ENCODE assay signal across 17 cellular contexts in the genomic region with DNA sequence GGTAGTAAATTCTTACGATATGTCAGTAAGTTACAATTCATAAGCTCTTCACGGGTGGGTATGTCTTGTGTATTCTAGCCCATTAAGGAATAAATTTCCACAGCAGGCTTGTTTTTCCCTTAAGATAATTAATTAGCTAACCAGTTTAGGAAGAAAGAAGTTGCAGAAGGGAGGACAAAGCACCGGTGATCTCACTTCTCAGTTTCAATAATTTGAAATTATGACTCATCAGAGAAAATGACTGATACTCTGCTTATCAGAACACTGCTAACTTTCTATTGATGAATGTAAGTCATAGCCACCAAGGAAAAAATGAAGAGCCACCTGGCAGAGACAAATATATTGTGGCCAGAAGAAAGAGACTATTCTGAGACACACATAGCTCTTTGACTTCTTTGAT. TPM values are rescaled to one million over a fixed set of nuclear protein-coding genes. Genes with fewer than 3 reads are reported as not detected.
DNase-seq lines count a peak whose midpoint lies in the region; ATAC-seq, FAIRE-seq and TF ChIP-seq lines count a peak whose summit lies in the region.
"Had no signal": no experiment of that assay in that cellular context is flagged by ENCODE, and none has a peak within 500 bp of the region (broad histone marks: within the 10 kb centered on the region; RNA-seq: fewer than 3 reads in every experiment).

No MANE protein-coding gene starts in this region.

- no peak for DNase-seq in GM12878 (ENCODE audit: low read depth, low spot score)
- DNase-seq in natural killer cell treated with Interleukin-12 subunit alpha and Interleukin-12 subunit beta and Interleukin-15 and Interleukin-18, amount 100 ng/mL, for 72 hours (ENCODE audit: low spot score) = no peak
- no peak for DNase-seq in DMS153 treated with DMSO at 0.1 percent for 48 hours (lab: John Stamatoyannopoulos, UW; ENCODE audit: unreplicated experiment)
- DNase-seq in ACHN = no peak
- DNase-seq: activated CD4-positive, alpha-beta T cell treated with anti-CD3 and anti-CD28 coated beads, Interleukin-2, amount 50 U/mL, for 1 hour; activated naive CD8-positive, alpha-beta T cell treated with anti-CD3 and anti-CD28 coated beads, Interleukin-2, amount 10 ng/mL, durations not matched to agents 7 days and 5 days; CD8-positive, alpha-beta memory T cell; esophagus squamous epithelium; GDM1; hypothalamus; NCI-H1092 treated with DMSO at 0.1 percent for 48 hours; NCI-H2227 treated with DMSO at 0.1 percent for 48 hours; SW 1271 had no signal

- no peak overlapping the region for H3K27ac ChIP-seq in GM12878 (ENCODE audit: control insufficient read depth, insufficient read depth)
- H3K27ac ChIP-seq: esophagus squamous epithelium had no signal

- no peak overlapping the region for H3K9ac ChIP-seq in GM12878 (ENCODE audit: control insufficient read depth, insufficient read depth, low read length)

- H3K9me3 ChIP-seq in GM12878 (replicated peaks; ENCODE audit: control insufficient read depth, insufficient read depth, low read length) = no peaks in the 10 kb centered on the region
- H3K9me3 ChIP-seq: esophagus squamous epithelium had no signal

- no peak overlapping the region for H3K4me3 ChIP-seq in GM12878
- H3K4me3 ChIP-seq: esophagus squamous epithelium had no signal

- no peak for TF ChIP-seq CTCF in GM12878 (IDR thresholded peaks at IDR 0.05 in 2 of 3, conservative IDR thresholded peaks at IDR 0.05 in 1 of 3; ENCODE audit: control insufficient read depth in 2 of 3, extremely low read depth in 1 of 3, insufficient read depth in 1 of 3, low read depth in 3 of 3, low read length in 3 of 3)

- H3K4me1 Mint-ChIP-seq in natural killer cell treated with Interleukin-12 subunit alpha and Interleukin-12 subunit beta and Interleukin-15 and Interleukin-18, amount 100 ng/mL, for 72 hours (ENCODE audit: low read depth in 2 of 2) = no peaks in the 10 kb centered on the region
- H3K4me1 Mint-ChIP-seq: activated naive CD8-positive, alpha-beta T cell treated with anti-CD3 and anti-CD28 coated beads, Interleukin-2, amount 10 ng/mL, durations not matched to agents 7 days and 5 days; CD8-positive, alpha-beta memory T cell; neural crest cell had no signal

- SMC1A ChIA-PET in GM12878 (lab: Charles Lee; ENCODE audit: uncharacterized antibody, unreplicated experiment) = interaction anchor here (1.2 kb wide), 1 partner anchor 9 kb away, joined by 3 read pairs; no protein-coding TSS in a partner anchor

- peaks cover 10% of the 10 kb centered on the region for H3K4me1 ChIP-seq in GM12878 (ENCODE audit: control insufficient read depth, insufficient read depth, low read length)
- H3K4me1 ChIP-seq: esophagus squamous epithelium had no signal

- H2AFZ ChIP-seq in GM12878 (ENCODE audit: control insufficient read depth, low read depth, low read length) = no peak overlapping the region

- no peaks in the 10 kb centered on the region for H3K9me3 Mint-ChIP-seq in natural killer cell treated with Interleukin-12 subunit alpha and Interleukin-12 subunit beta and Interleukin-15 and Interleukin-18, amount 100 ng/mL, for 72 hours
- H3K9me3 Mint-ChIP-seq: CD8-positive, alpha-beta memory T cell had no signal

- no peak for TF ChIP-seq POLR2A in GM12878 (IDR thresholded peaks at IDR 0.05; ENCODE audit: low read depth, low read length)

- no peak overlapping the region for H3K4me2 ChIP-seq in GM12878 (ENCODE audit: control insufficient read depth, insufficient read depth)

- TF ChIP-seq EP300 in GM12878 (IDR thresholded peaks at IDR 0.05; ENCODE audit: borderline replicate concordance in 1 of 2, control insufficient read depth in 1 of 2, low read depth in 2 of 2, low read length in 2 of 2) = no peak

- H4K20me1 ChIP-seq in GM12878 (ENCODE audit: control insufficient read depth, insufficient read depth) = no peaks in the 10 kb centered on the region

- peaks cover 0 to 31% of the 10 kb centered on the region in 2 donors for H3K27me3 Mint-ChIP-seq in natural killer cell treated with Interleukin-12 subunit alpha and Interleukin-12 subunit beta and Interleukin-15 and Interleukin-18, amount 100 ng/mL, for 72 hours

- FAIRE-seq in GM12878 (lab: Jason Lieb, UNC) = no peak

- CTCF ChIA-PET in GM12878 (lab: Yijun Ruan, JAX) = interaction anchor here (0.6 to 1.4 kb wide), 2 partner anchors 30 to 39 kb away, joined by 3 read pairs; no protein-coding TSS in a partner anchor

- H3K36me3 ChIP-seq in GM12878 (ENCODE audit: control insufficient read depth in 2 of 2, insufficient read depth in 2 of 2, low read length in 1 of 2) = no peaks in the 10 kb centered on the region
- H3K36me3 ChIP-seq: esophagus squamous epithelium had no signal

- no peak overlapping the region for H3K27ac Mint-ChIP-seq in natural killer cell treated with Interleukin-12 subunit alpha and Interleukin-12 subunit beta and Interleukin-15 and Interleukin-18, amount 100 ng/mL, for 72 hours
- H3K27ac Mint-ChIP-seq: activated naive CD8-positive, alpha-beta T cell treated with anti-CD3 and anti-CD28 coated beads, Interleukin-2, amount 10 ng/mL, durations not matched to agents 7 days and 5 days; CD8-positive, alpha-beta memory T cell had no signal

- RAD21 ChIA-PET in GM12878 (lab: Charles Lee; ENCODE audit: unreplicated experiment) = no interaction called here

- no peaks in the 10 kb centered on the region for H3K36me3 Mint-ChIP-seq in natural killer cell treated with Interleukin-12 subunit alpha and Interleukin-12 subunit beta and Interleukin-15 and Interleukin-18, amount 100 ng/mL, for 72 hours
- H3K36me3 Mint-ChIP-seq: activated naive CD8-positive, alpha-beta T cell treated with anti-CD3 and anti-CD28 coated beads, Interleukin-2, amount 10 ng/mL, durations not matched to agents 7 days and 5 days had no signal

- H3K27me3 ChIP-seq in GM12878 (replicated peaks in 1 of 2; ENCODE audit: control insufficient read depth in 2 of 2, insufficient read depth in 2 of 2, low read length in 1 of 2) = no peaks in the 10 kb centered on the region

- ATAC-seq in GM18508 (IDR thresholded peaks at IDR 0.05; ENCODE audit: insufficient read depth, unreplicated experiment) = peak; percentile 64
- peak; percentile 93 for ATAC-seq in GM19351 (IDR thresholded peaks at IDR 0.05; ENCODE audit: unreplicated experiment)
- peak; percentile 76 for ATAC-seq in HG02981 (IDR thresholded peaks at IDR 0.05; ENCODE audit: unreplicated experiment)
- peak; percentile 95 for ATAC-seq in GM12878
- no peak for ATAC-seq in natural killer cell treated with Interleukin-12 subunit alpha and Interleukin-12 subunit beta and Interleukin-15 and Interleukin-18, amount 100 ng/mL, for 72 hours

- H3K4me3 Mint-ChIP-seq in natural killer cell treated with Interleukin-12 subunit alpha and Interleukin-12 subunit beta and Interleukin-15 and Interleukin-18, amount 100 ng/mL, for 72 hours = no peak overlapping the region
- H3K4me3 Mint-ChIP-seq: activated naive CD8-positive, alpha-beta T cell treated with anti-CD3 and anti-CD28 coated beads, Interleukin-2, amount 10 ng/mL, durations not matched to agents 7 days and 5 days; CD8-positive, alpha-beta memory T cell; neural crest cell had no signal

- in situ Hi-C loops in GM12878 (cut with MboI) = no loop called here
- in situ Hi-C loops in ACHN (cut with HindIII; ENCODE audit: low pct_ligation_motif_present, low pct_unique_long_range_greater_than_20kb, low sequenced_read_pairs) = no loop called here

- 36% methylated on average over 3 of the region's 3 CpGs for WGBS in GM12878 (ENCODE audit: insufficient coverage, insufficient replicate concordance, low lambda C conversion rate, missing lambda C conversion rate)

- no TSS peak for BruUV-seq in GM12878 (replicated peaks; lab: Mats Ljungman, UMichigan)

- POLR2A ChIA-PET in GM12878 (lab: Charles Lee) = no interaction called here

- intact Hi-C loops in GM12878 (cut with micrococcal nuclease; ENCODE audit: unreplicated experiment) = no loop called here

- no peaks in the 10 kb centered on the region for H3K79me2 ChIP-seq in GM12878 (ENCODE audit: control insufficient read depth, insufficient read depth, low read length)

- TF ChIP-seq RAD21 in GM12878 (IDR thresholded peaks at IDR 0.05; ENCODE audit: insufficient read depth, low read depth, low read length) = no peak

TF ChIP-seq in GM12878, 131 proteins besides CTCF, POLR2A, EP300 and RAD21:
- TF ChIP-seq MTA2 (IDR thresholded peaks at IDR 0.05; ENCODE audit: low read depth) (peak; percentile 67), CHD2 (IDR thresholded peaks at IDR 0.05; ENCODE audit: borderline replicate concordance, low read depth, low read length) (no peak), DPF2 (IDR thresholded peaks at IDR 0.05) (0 out of 2 replicates have a peak, but pooled peaks have one; percentile 35), IKZF2 (IDR thresholded peaks at IDR 0.05) (peak; percentile 45 to 74; a peak in 3 of 4 replicates), ETV6 (conservative IDR thresholded peaks at IDR 0.05 in 1 of 2, IDR thresholded peaks at IDR 0.05 in 1 of 2; ENCODE audit: borderline replicate concordance in 1 of 2, low read depth in 1 of 2) (peak in 1 of 2 experiments; percentile 61; a peak in 1 of 4 replicates), MXI1 (IDR thresholded peaks at IDR 0.05; ENCODE audit: low read depth, low read length) (no peak), ATF7 (IDR thresholded peaks at IDR 0.05; ENCODE audit: low read depth) (peak; percentile 42; the same call in 1 of the 2 replicates), IKZF1 (conservative IDR thresholded peaks at IDR 0.05) (peak; percentile 58), JUNB (IDR thresholded peaks at IDR 0.05) (peak; percentile 79), FOXK2 (IDR thresholded peaks at IDR 0.05) (no peak)

RNA-seq across cellular contexts. Expression of gene ENTPD6, which starts 35.1 kb away (rescaled TPM):
- total RNA-seq in GM12878 (2013; cell fraction: nucleolus; rRNA removed) = 54.2 and 56.0 TPM in 2 replicates
- total RNA-seq in GM12878 (2014; rRNA removed) (36.8 and 38.0 TPM in 2 replicates), GM12878 (2014; rRNA removed; fragmentation: Illumina TruSeq; extraction: Trizol) (20.9 and 22.9 TPM in 2 replicates), GM12878 (2021) (40.1 and 45.4 TPM in 2 replicates)
- polyA plus RNA-seq in GM12878 (2011; ENCODE audit: low read depth) = 19.3 TPM
- polyA plus RNA-seq in GM12878 (2011; rRNA removed) (24.7 and 35.3 TPM in 2 replicates), GM12878 (2014; fragmentation: Illumina TruSeq; extraction: Trizol) (11.7 and 19.2 TPM in 2 replicates), GM12878 (2014; fragmentation: Nextera tagmentation; extraction: Ambion mirVana) (1 to 10 TPM in 1 of 2 experiments, under 1 TPM in 1; 0.53 to 2.5 TPM), GM12878 (2014; rRNA removed) (36.8 and 42.1 TPM in 2 replicates), GM12878 (2016; fragmentation: Nextera tagmentation; extraction: Ambion mirVana) (10 to 100 TPM; 29.6 to 32.7 TPM)
- polyA plus RNA-seq in GM12878 (2011; cell fraction: cytosol; rRNA removed) = 43.7 and 53.1 TPM in 2 replicates
- polyA plus RNA-seq in GM12878 (2011; cell fraction: nucleus; rRNA removed) = 205 and 210 TPM in 2 replicates
- polyA plus RNA-seq in GM12878 (2012) = 33.6 and 34.7 TPM in 2 replicates
- polyA minus RNA-seq in GM12878 (2011; rRNA and poly(A)+ RNA removed) = 27.4 and 36.6 TPM in 2 replicates
- polyA minus RNA-seq in GM12878 (2011; cell fraction: cytosol; rRNA and poly(A)+ RNA removed) = 11.8 and 14.1 TPM in 2 replicates
- polyA minus RNA-seq in GM12878 (2011; cell fraction: nucleus; rRNA and poly(A)+ RNA removed) = 22.6 and 34.5 TPM in 2 replicates
- total RNA-seq in natural killer cell treated with Interleukin-12 subunit alpha and Interleukin-12 subunit beta and Interleukin-15 and Interleukin-18, amount 100 ng/mL, for 72 hours = 10 to 100 TPM; 24.9 to 58.7 TPM

Comparison
In these comparisons a context has a peak if more than half of its experiments do, and no peak if none do; other contexts are left out.
1. ATAC-seq: peak in GM18508 (single experiment), GM19351 (single experiment), HG02981 (single experiment) and GM12878 (single experiment); none in natural killer cell treated with Interleukin-12 subunit alpha and Interleukin-12 subunit beta and Interleukin-15 and Interleukin-18, amount 100 ng/mL, for 72 hours (0 of 2).